ENCODE assay signal across 22 cellular contexts in the genomic region with DNA sequence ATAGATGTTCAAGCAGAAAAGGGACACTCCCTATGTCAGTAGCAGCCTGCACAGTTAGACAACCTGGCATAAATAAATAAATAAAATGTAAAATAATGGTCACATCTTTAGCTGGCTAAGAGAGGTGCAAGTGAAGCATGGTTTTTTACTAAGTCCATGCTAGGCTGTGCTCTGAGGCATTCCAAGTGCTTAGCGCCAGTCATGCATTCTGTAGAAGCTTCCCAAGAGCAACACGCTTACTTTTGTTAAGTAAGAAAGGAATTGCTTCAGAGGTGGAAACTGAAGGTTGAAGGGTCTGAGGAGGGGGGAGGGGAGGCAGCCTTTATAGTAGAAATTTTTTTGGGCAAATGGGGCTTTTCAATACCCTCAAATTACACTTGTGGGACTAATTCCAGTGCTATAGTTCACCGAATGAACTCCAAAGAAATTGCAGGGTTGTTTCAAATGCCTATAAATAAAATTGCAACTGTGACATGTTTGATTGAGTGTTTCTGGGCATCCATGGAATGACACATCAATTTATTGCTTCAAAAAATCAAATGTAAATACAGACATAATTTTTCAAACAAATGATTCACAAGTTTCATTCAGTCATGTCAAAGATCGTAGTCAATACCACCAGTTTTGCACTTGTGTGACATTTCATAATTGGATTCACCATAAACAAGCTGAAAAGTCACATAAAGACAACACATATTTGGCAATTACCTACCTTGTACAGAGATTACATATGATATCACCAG.
DNase-seq lines count a peak whose midpoint lies in the region; ATAC-seq, FAIRE-seq and TF ChIP-seq lines count a peak whose summit lies in the region.
"Had no signal": no experiment of that assay in that cellular context is flagged by ENCODE, and none has a peak within 500 bp of the region (broad histone marks: within the 10 kb centered on the region; RNA-seq: fewer than 3 reads in every experiment).

No MANE protein-coding gene starts in this region.

- no peaks in the 10 kb centered on the region for H3K23me2 ChIP-seq in H1 (ENCODE audit: low read depth, low read length)

- peaks cover 15% of the 10 kb centered on the region for H3K4me1 ChIP-seq in GM23338 (ENCODE audit: insufficient read depth)
- H3K4me1 ChIP-seq in H1 (replicated peaks in 1 of 4; ENCODE audit: control insufficient read depth in 3 of 4, insufficient read depth in 4 of 4, low read length in 3 of 4), result peaks cover 0 to 8% (median 3%) of the 10 kb centered on the region in 4 experiments; a peak in 4 of 7 replicates
- peaks cover 29% of the 10 kb centered on the region for H3K4me1 ChIP-seq in neuron (ENCODE audit: insufficient read depth, low read length)

- no peak overlapping the region for H4K91ac ChIP-seq in H1 (replicated peaks; ENCODE audit: insufficient read length, low read length)

- ATAC-seq in GM23338, result peak; percentile 44
- ATAC-seq: Panc1 had no signal

- no peak for FAIRE-seq in H1 (lab: Jason Lieb, UNC)
- FAIRE-seq: GM19239 had no signal

- H3K4me1 Mint-ChIP-seq in GM23338, result peaks cover 9% of the 10 kb centered on the region
- H3K4me1 Mint-ChIP-seq in activated naive CD4-positive, alpha-beta T cell treated with anti-CD3 and anti-CD28 coated beads for 36 hours (ENCODE audit: low read depth), result no peaks in the 10 kb centered on the region
- H3K4me1 Mint-ChIP-seq: IgD-negative memory B cell had no signal

- peak; percentile 18 for DNase-seq in GM23338 (ENCODE audit: low spot score)
- DNase-seq in NCI-H2227 treated with DMSO at 0.1 percent for 48 hours (lab: John Stamatoyannopoulos, UW), result peak; percentile 99
- no peak for DNase-seq in H1 (ENCODE audit: low read depth in 1 of 2, low spot score in 2 of 2)
- DNase-seq in H7, result no peak
- no peak for DNase-seq in GOT3 (lab: John Stamatoyannopoulos, UW)
- no peak for DNase-seq in NCI-H2081 (lab: John Stamatoyannopoulos, UW)
- DNase-seq in activated naive CD4-positive, alpha-beta T cell treated with anti-CD3 and anti-CD28 coated beads for 36 hours, result no peak
- DNase-seq: 8988T, Calu3, DMS153, HCEC 1CT, MM.1S, NCI-H1694, NCI-H2029 treated with DMSO at 0.1 percent for 48 hours, NCI-H446 treated with DMSO at 0.1 percent for 48 hours, SIG-M5 had no signal

- no peaks in the 10 kb centered on the region for H4K20me1 ChIP-seq in GM23338 (replicated peaks; ENCODE audit: insufficient read depth)
- H4K20me1 ChIP-seq in H1 (replicated peaks in 1 of 2; ENCODE audit: control insufficient read depth in 1 of 2, insufficient read depth in 2 of 2, low read length in 2 of 2), result no peaks in the 10 kb centered on the region

- H2BK120ac ChIP-seq in H1 (replicated peaks; ENCODE audit: low read depth, low read length), result no peak overlapping the region

- TF ChIP-seq RAD21 in H1 (IDR thresholded peaks at IDR 0.05 in 1 of 2, conservative IDR thresholded peaks at IDR 0.05 in 1 of 2; ENCODE audit: low read depth in 2 of 2, low read length in 2 of 2), result no peak

- H4K8ac ChIP-seq in H1 (ENCODE audit: extremely low read depth, insufficient read depth, low read length), result no peak overlapping the region

- no peaks in the 10 kb centered on the region for H3K36me3 Mint-ChIP-seq in GM23338 (ENCODE audit: low read depth)
- no peaks in the 10 kb centered on the region for H3K36me3 Mint-ChIP-seq in activated naive CD4-positive, alpha-beta T cell treated with anti-CD3 and anti-CD28 coated beads for 36 hours (ENCODE audit: low read depth)
- H3K36me3 Mint-ChIP-seq: IgD-negative memory B cell had no signal

- no peak overlapping the region for H3K4ac ChIP-seq in H1 (replicated peaks; ENCODE audit: insufficient read length, low read depth, low read length)

- no peak overlapping the region for H3K27ac Mint-ChIP-seq in GM23338
- H3K27ac Mint-ChIP-seq in activated naive CD4-positive, alpha-beta T cell treated with anti-CD3 and anti-CD28 coated beads for 36 hours, result no peak overlapping the region
- H3K27ac Mint-ChIP-seq: IgD-negative memory B cell had no signal

- H3K4me2 ChIP-seq in GM23338, result peak overlapping the region; percentile 63
- H3K4me2 ChIP-seq in H1 (ENCODE audit: insufficient read depth in 1 of 2, low read depth in 2 of 2, low read length in 2 of 2), result peak overlapping the region in 1 of 2 experiments; percentile 62; a peak in 2 of 4 replicates
- H3K4me2 ChIP-seq: KMS-11 had no signal

- no peak overlapping the region for H3K14ac ChIP-seq in H1 (ENCODE audit: insufficient read length)

- no peak overlapping the region for H3K9ac ChIP-seq in H1 (replicated peaks in 1 of 4; ENCODE audit: extremely low read depth in 1 of 4, low read depth in 3 of 4, low read length in 3 of 4)
- H3K9ac ChIP-seq: KMS-11 had no signal

- H3K9me3 Mint-ChIP-seq in GM23338, result peaks cover 11% of the 10 kb centered on the region
- peaks cover 11% of the 10 kb centered on the region for H3K9me3 Mint-ChIP-seq in activated naive CD4-positive, alpha-beta T cell treated with anti-CD3 and anti-CD28 coated beads for 36 hours

- no peaks in the 10 kb centered on the region for H3K36me3 ChIP-seq in GM23338 (ENCODE audit: insufficient read depth)
- H3K36me3 ChIP-seq in H1 (ENCODE audit: control insufficient read depth in 2 of 4, insufficient read depth in 4 of 4, low read length in 3 of 4), result no peaks in the 10 kb centered on the region
- H3K36me3 ChIP-seq in neuron (ENCODE audit: insufficient read depth, low read length), result no peaks in the 10 kb centered on the region
- H3K36me3 ChIP-seq in H7 (replicated peaks; ENCODE audit: control insufficient read depth, insufficient read depth, low read length), result no peaks in the 10 kb centered on the region

- no peak overlapping the region for H2BK15ac ChIP-seq in H1 (ENCODE audit: low read length)

- CTCF ChIA-PET in H1 (lab: Charles Lee; ENCODE audit: partially characterized antibody), result interaction anchor here (0.6 kb wide), 1 partner anchor 942 kb away, joined by 3 read pairs; no protein-coding TSS in a partner anchor
- CTCF ChIA-PET in activated naive CD4-positive, alpha-beta T cell treated with anti-CD3 and anti-CD28 coated beads for 36 hours (lab: Charles Lee), result no interaction called here

- no peak for TF ChIP-seq CTCF in GM23338 (conservative IDR thresholded peaks at IDR 0.05; ENCODE audit: low read depth in 2 of 2)
- no peak for TF ChIP-seq CTCF in H1 (IDR thresholded peaks at IDR 0.05; ENCODE audit: control extremely low read depth in 1 of 3, insufficient read depth in 1 of 3, low read depth in 1 of 3, low read length in 3 of 3)

- no peak for TF ChIP-seq POLR2A in H1 (IDR thresholded peaks at IDR 0.05; ENCODE audit: control extremely low read depth in 1 of 2, low read depth in 2 of 2, low read length in 2 of 2)

- peak overlapping the region; percentile 5 for H4K5ac ChIP-seq in H1 (ENCODE audit: insufficient read length, low read depth, low read length)

- H3K27me3 ChIP-seq in GM23338 (ENCODE audit: insufficient read depth), result no peaks in the 10 kb centered on the region
- no peaks in the 10 kb centered on the region for H3K27me3 ChIP-seq in H1 (replicated peaks in 1 of 4; ENCODE audit: control insufficient read depth in 3 of 4, extremely low read depth in 1 of 4, insufficient read depth in 3 of 4, low read length in 3 of 4)
- no peaks in the 10 kb centered on the region for H3K27me3 ChIP-seq in neuron (ENCODE audit: insufficient read depth, low read length)
- no peaks in the 10 kb centered on the region for H3K27me3 ChIP-seq in H7 (ENCODE audit: control insufficient read depth, insufficient read depth, low read length)

- H3K79me2 ChIP-seq in GM23338 (replicated peaks; ENCODE audit: insufficient read depth) (no peaks in the 10 kb centered on the region), H1 (ENCODE audit: control insufficient read depth in 1 of 2, insufficient read depth in 2 of 2, low read length in 2 of 2) (no peaks in the 10 kb centered on the region)

- no peak overlapping the region for H2BK20ac ChIP-seq in H1 (ENCODE audit: low read length)

- no peak overlapping the region for H3K4me3 Mint-ChIP-seq in GM23338
- H3K4me3 Mint-ChIP-seq in activated naive CD4-positive, alpha-beta T cell treated with anti-CD3 and anti-CD28 coated beads for 36 hours, result no peak overlapping the region
- H3K4me3 Mint-ChIP-seq: IgD-negative memory B cell had no signal

- H3K4me3 ChIP-seq in GM23338, result no peak overlapping the region
- no peak overlapping the region for H3K4me3 ChIP-seq in H1 (ENCODE audit: extremely low read depth in 1 of 4, insufficient read depth in 2 of 4, low read depth in 3 of 4, low read length in 4 of 4)
- H3K4me3 ChIP-seq in neuron (ENCODE audit: low read length), result no peak overlapping the region
- no peak overlapping the region for H3K4me3 ChIP-seq in H7 (ENCODE audit: insufficient read depth, low read depth, low read length)
- H3K4me3 ChIP-seq: SK-N-MC had no signal

- no peaks in the 10 kb centered on the region for H3K79me1 ChIP-seq in H1 (ENCODE audit: low read depth, low read length)

- WGBS in H1 (ENCODE audit: extremely low coverage in 1 of 2, insufficient coverage in 1 of 2, insufficient read length in 1 of 2, insufficient replicate concordance in 2 of 2, low coverage in 1 of 2, low lambda C conversion rate in 2 of 2, missing lambda C conversion rate in 1 of 2), 2 experiments, result 82% methylated on average over 4 of the region's 4 CpGs; no CpG with 5 or more reads in 1 of the 2 experiments

- TF ChIP-seq EP300 in H1 (IDR thresholded peaks at IDR 0.05; ENCODE audit: borderline replicate concordance in 1 of 2, low read depth in 2 of 2, low read length in 2 of 2), result no peak

- H3K9me3 ChIP-seq in H1 (ENCODE audit: insufficient read depth in 2 of 2, low read depth in 1 of 2, low read length in 1 of 2) (no peaks in the 10 kb centered on the region), neuron (ENCODE audit: low read length) (no peaks in the 10 kb centered on the region)

- H2AFZ ChIP-seq in GM23338, result no peak overlapping the region
- no peak overlapping the region for H2AFZ ChIP-seq in H1 (ENCODE audit: low read length)
- H2AFZ ChIP-seq in neuron (ENCODE audit: low read depth, low read length), result peak overlapping the region; percentile 46

- POLR2A ChIA-PET in H1 (lab: Charles Lee; ENCODE audit: partially characterized antibody), result no interaction called here

- no peak overlapping the region for H2BK5ac ChIP-seq in H1 (ENCODE audit: low read depth, low read length)

- H3K56ac ChIP-seq in H1 (replicated peaks; ENCODE audit: insufficient read length, low read depth, low read length), result no peak overlapping the region

- H3K27ac ChIP-seq in GM23338 (ENCODE audit: low read depth) (0 out of 2 replicates have a peak overlapping the region, but pooled peaks have one; percentile 0), H1 (ENCODE audit: low read depth, low read length) (no peak overlapping the region)
- H3K27ac ChIP-seq: KMS-11, SK-N-MC had no signal

- no peak overlapping the region for H2AK5ac ChIP-seq in H1 (ENCODE audit: low read depth, low read length)

- peaks cover 7% of the 10 kb centered on the region for H3K9me2 ChIP-seq in GM23338 (ENCODE audit: insufficient read depth)

- no peaks in the 10 kb centered on the region for H3K27me3 Mint-ChIP-seq in GM23338 (ENCODE audit: insufficient read depth, low read depth, poor library complexity)
- H3K27me3 Mint-ChIP-seq in activated naive CD4-positive, alpha-beta T cell treated with anti-CD3 and anti-CD28 coated beads for 36 hours (ENCODE audit: low read depth), result no peaks in the 10 kb centered on the region
- H3K27me3 Mint-ChIP-seq: IgD-negative memory B cell had no signal

- no peak overlapping the region for H3K23ac ChIP-seq in H1 (ENCODE audit: insufficient read length)

- intact Hi-C loops in activated naive CD4-positive, alpha-beta T cell treated with anti-CD3 and anti-CD28 coated beads for 36 hours (cut with micrococcal nuclease), result no loop called here

- no peak overlapping the region for H3K18ac ChIP-seq in H1 (ENCODE audit: extremely low read depth, low read length)

- H3F3A ChIP-seq in GM23338 (replicated peaks; ENCODE audit: low read depth), result no peaks in the 10 kb centered on the region

- no peak overlapping the region for H2BK12ac ChIP-seq in H1 (ENCODE audit: low read depth, low read length)

Comparison
In these comparisons a context has a peak if more than half of its experiments do, and no peak if none do; other contexts are left out.
1. DNase-seq: peak in GM23338 (single experiment) and NCI-H2227 treated with DMSO at 0.1 percent for 48 hours (single experiment); none in H1 (0 of 2), H7 (single experiment), GOT3 (single experiment), NCI-H2081 (0 of 2) and activated naive CD4-positive, alpha-beta T cell treated with anti-CD3 and anti-CD28 coated beads for 36 hours (single experiment).